ENCODE assay signal across 8 cellular contexts in genomic region chr6:26197736-26198625, GRCh38.
DNase-seq lines count a peak whose midpoint lies in the region; FAIRE-seq and TF ChIP-seq lines count a peak whose summit lies in the region.

No MANE protein-coding gene starts in this region.

- TF ChIP-seq RAD21 in SK-N-SH (IDR thresholded peaks at IDR 0.05; ENCODE audit: low read length) = no peak

- H4K20me1 ChIP-seq in SK-N-SH (ENCODE audit: insufficient read depth) = peaks cover 5% of the 10 kb centered on the region; the same call in 1 of the 2 replicates

- 13% methylated on average over 23 of the region's 23 CpGs for WGBS in SK-N-SH (ENCODE audit: low lambda C conversion rate)

- FAIRE-seq in D721Med (lab: Jason Lieb, UNC) = no peak

- H3K4me2 ChIP-seq in SK-N-SH = peak overlapping the region; percentile 91

- POLR2A ChIA-PET in SK-N-SH (lab: Yijun Ruan, JAX) = interaction anchor here (0.7 to 7.8 kb wide), 35 partner anchors 8 to 1693 kb away, joined by 3 to 247 read pairs (median 6); a partner anchor contains a TSS

- H3K27me3 ChIP-seq in SK-N-SH (ENCODE audit: insufficient read depth) = no peaks in the 10 kb centered on the region
- peaks cover 16% of the 10 kb centered on the region for H3K27me3 ChIP-seq in mucosa of stomach (ENCODE audit: control insufficient read depth, insufficient read depth, low read length)

- peak; percentile 17; the same call in 1 of the 2 replicates for TF ChIP-seq CTCF in SK-N-SH (IDR thresholded peaks at IDR 0.05)
- no peak for TF ChIP-seq CTCF in coronary artery (IDR thresholded peaks at IDR 0.05)
- no peak for TF ChIP-seq CTCF in D721Med (IDR thresholded peaks at IDR 0.05; ENCODE audit: insufficient read depth, missing control alignments)

- H3K9ac ChIP-seq in SK-N-SH (peak overlapping the region; percentile 97), mucosa of stomach (ENCODE audit: low read length) (peak overlapping the region; percentile 91)

- CTCF ChIA-PET in SK-N-SH (lab: Yijun Ruan, JAX) = interaction anchor here (0.8 to 2.8 kb wide), 7 partner anchors 9 to 133 kb away, joined by 3 to 9 read pairs (median 4); a partner anchor contains a TSS

- TF ChIP-seq EP300 in SK-N-SH (IDR thresholded peaks at IDR 0.05; ENCODE audit: borderline replicate concordance in 1 of 2, low read depth in 1 of 2, low read length in 1 of 2) = no peak

- H3K79me2 ChIP-seq in SK-N-SH (ENCODE audit: insufficient read depth) = peaks cover 41% of the 10 kb centered on the region

- H3K9me3 ChIP-seq in SK-N-SH (no peaks in the 10 kb centered on the region), mucosa of stomach (ENCODE audit: control insufficient read depth, low read length) (no peaks in the 10 kb centered on the region)

- peak overlapping the region; percentile 87 to 94 for H3K27ac ChIP-seq in SK-N-SH (ENCODE audit: low read depth in 2 of 2, low read length in 1 of 2)
- peak overlapping the region; percentile 90 to 98 for H3K27ac ChIP-seq in coronary artery

- H2AFZ ChIP-seq in SK-N-SH (ENCODE audit: low read depth) = no peak overlapping the region

- peaks cover 12 to 21% of the 10 kb centered on the region in 2 experiments; a peak in 3 of 4 replicates for H3K4me1 ChIP-seq in SK-N-SH (ENCODE audit: control insufficient read depth in 1 of 2, insufficient read depth in 2 of 2, low read depth in 1 of 2, low read length in 1 of 2)
- peaks cover 20% of the 10 kb centered on the region for H3K4me1 ChIP-seq in mucosa of stomach (ENCODE audit: control insufficient read depth, insufficient read depth, low read length)

- H3K4me3 ChIP-seq in SK-N-SH (ENCODE audit: low read depth in 2 of 2, low read length in 1 of 2) = peak overlapping the region; percentile 84 to 96
- peak overlapping the region; percentile 85 for H3K4me3 ChIP-seq in coronary artery
- H3K4me3 ChIP-seq in mucosa of stomach (ENCODE audit: low read length) = peak overlapping the region; percentile 51

- peak; percentile 50 for DNase-seq in COR-L47 (lab: John Stamatoyannopoulos, UW)
- DNase-seq in HS-27A (ENCODE audit: low read depth) = peak; percentile 40
- no peak for DNase-seq in SK-N-SH
- DNase-seq in coronary artery (ENCODE audit: low spot score) = no peak
- DNase-seq in kidney glomerular epithelial cell (lab: John Stamatoyannopoulos, UW) = no peak
- no peak for DNase-seq in D721Med (ENCODE audit: insufficient read length, low spot score)
- DNase-seq in COLO829 (ENCODE audit: low spot score) = no peak

- no peaks in the 10 kb centered on the region for H3K9me2 ChIP-seq in SK-N-SH

- H3K36me3 ChIP-seq in SK-N-SH (replicated peaks in 1 of 2; ENCODE audit: control insufficient read depth in 1 of 2, insufficient read depth in 2 of 2, low read length in 1 of 2) (peaks cover 0 to 4% of the 10 kb centered on the region in 2 experiments), mucosa of stomach (ENCODE audit: control insufficient read depth, insufficient read depth, low read length) (no peaks in the 10 kb centered on the region)

- H3F3A ChIP-seq in SK-N-SH (replicated peaks; ENCODE audit: insufficient read depth) = peaks cover 53% of the 10 kb centered on the region

TF ChIP-seq in SK-N-SH, 30 proteins besides CTCF, POLR2A, EP300 and RAD21:
- TF ChIP-seq RCOR1 (IDR thresholded peaks at IDR 0.05; ENCODE audit: low read length) = no peak
- no peak for TF ChIP-seq MAX (IDR thresholded peaks at IDR 0.05; ENCODE audit: low read depth)
- no peak for TF ChIP-seq TCF12 (IDR thresholded peaks at IDR 0.05)
- peak; percentile 33; the same call in 1 of the 2 replicates for TF ChIP-seq POLR2AphosphoS5 (IDR thresholded peaks at IDR 0.05; ENCODE audit: low read depth, low read length)
- no peak for TF ChIP-seq USF2 (IDR thresholded peaks at IDR 0.05; ENCODE audit: borderline replicate concordance, low read depth, low read length)
- no peak for TF ChIP-seq TEAD4 (IDR thresholded peaks at IDR 0.05; ENCODE audit: borderline replicate concordance, insufficient read depth)

Comparison
In these comparisons a context has a peak if more than half of its experiments do, and no peak if none do; other contexts are left out.
1. DNase-seq: peak in COR-L47 (single experiment) and HS-27A (single experiment); none in SK-N-SH (single experiment), coronary artery (single experiment), kidney glomerular epithelial cell (single experiment), D721Med (single experiment) and COLO829 (single experiment).
2. Peak in every context shown above with its lines, with median percentiles within 50 percentile points of each other: H3K4me3 ChIP-seq.